ENCODE assay signal across 10 cellular contexts in genomic region chr4:108029321-108029720, GRCh38. TPM values are rescaled to one million over a fixed set of nuclear protein-coding genes. Genes with fewer than 3 reads are reported as not detected.
DNase-seq lines count a peak whose midpoint lies in the region; ATAC-seq and TF ChIP-seq lines count a peak whose summit lies in the region.
"Had no signal": no experiment of that assay in that cellular context is flagged by ENCODE, and none has a peak within 500 bp of the region (broad histone marks: within the 10 kb centered on the region; RNA-seq: fewer than 3 reads in every experiment).

No MANE protein-coding gene starts in this region.

- no peaks in the 10 kb centered on the region for H3K9me3 Mint-ChIP-seq in CD8-positive, alpha-beta memory T cell
- peaks cover 4% of the 10 kb centered on the region for H3K9me3 Mint-ChIP-seq in activated naive CD4-positive, alpha-beta T cell treated with anti-CD3 and anti-CD28 coated beads, Interleukin-2, amount 10 ng/mL, durations not matched to agents 7 days and 5 days

- H3K4me2 ChIP-seq in SK-N-SH, result no peak overlapping the region

- no peaks in the 10 kb centered on the region for H3K79me2 ChIP-seq in SK-N-SH (ENCODE audit: insufficient read depth)

- H3K4me3 ChIP-seq in CD8-positive, alpha-beta memory T cell (ENCODE audit: low read length), result no peak overlapping the region
- no peak overlapping the region for H3K4me3 ChIP-seq in SK-N-SH (ENCODE audit: low read depth in 2 of 2, low read length in 1 of 2)

- H3K4me1 Mint-ChIP-seq in CD8-positive, alpha-beta memory T cell, result peaks cover 20 to 27% (median 22%) of the 10 kb centered on the region in 3 donors
- peaks cover 67% of the 10 kb centered on the region for H3K4me1 Mint-ChIP-seq in activated naive CD4-positive, alpha-beta T cell treated with anti-CD3 and anti-CD28 coated beads, Interleukin-2, amount 10 ng/mL, durations not matched to agents 7 days and 5 days

- TF ChIP-seq RAD21 in SK-N-SH (IDR thresholded peaks at IDR 0.05; ENCODE audit: low read length), result no peak

- 93% methylated on average over 5 of the region's 5 CpGs for WGBS in SK-N-SH (ENCODE audit: low lambda C conversion rate)

- no peaks in the 10 kb centered on the region for H3K27me3 ChIP-seq in CD8-positive, alpha-beta memory T cell (ENCODE audit: insufficient read depth, low read length, poor library complexity, severe bottlenecking)
- no peaks in the 10 kb centered on the region for H3K27me3 ChIP-seq in SK-N-SH (ENCODE audit: insufficient read depth)

- peak in 1 of 5 donors; percentile 64 for DNase-seq in CD8-positive, alpha-beta memory T cell
- DNase-seq in activated naive CD4-positive, alpha-beta T cell treated with anti-CD3 and anti-CD28 coated beads, Interleukin-2, amount 10 ng/mL, durations not matched to agents 7 days and 5 days, result peak; percentile 68
- peak; percentile 46 to 50 for DNase-seq in stimulated activated CD4-positive, alpha-beta T cell treated with anti-CD3 and anti-CD28 coated beads, Interleukin-1b, Interleukin-23, amount 100 ng/mL, for 4 hours (ENCODE audit: low read depth in 2 of 2)
- DNase-seq in SK-N-SH, result no peak
- no peak for DNase-seq in SHP77 treated with DMSO at 0.1 percent for 48 hours (lab: John Stamatoyannopoulos, UW)
- DNase-seq in C1 segment of cervical spinal cord (lab: John Stamatoyannopoulos, UW), result no peak
- DNase-seq: amygdala, NCI-H2227 treated with DMSO at 0.1 percent for 48 hours had no signal

- H4K20me1 ChIP-seq in SK-N-SH (ENCODE audit: insufficient read depth), result no peaks in the 10 kb centered on the region

- ATAC-seq in activated CD4-positive, CD25-positive, alpha-beta regulatory T cell treated with anti-CD3 and anti-CD28 coated beads, Interleukin-2, amount 50 U/mL, for 24 hours, result peak; percentile 15
- no peak for ATAC-seq in GM18873 (IDR thresholded peaks at IDR 0.05; ENCODE audit: low FRiP score, unreplicated experiment)

- H3F3A ChIP-seq in SK-N-SH (replicated peaks; ENCODE audit: insufficient read depth), result no peaks in the 10 kb centered on the region

- H3K9me3 ChIP-seq in CD8-positive, alpha-beta memory T cell (ENCODE audit: low read length), result no peaks in the 10 kb centered on the region
- H3K9me3 ChIP-seq in SK-N-SH, result no peaks in the 10 kb centered on the region

- TF ChIP-seq EP300 in SK-N-SH (IDR thresholded peaks at IDR 0.05; ENCODE audit: borderline replicate concordance in 1 of 2, low read depth in 1 of 2, low read length in 1 of 2), result no peak

- H3K36me3 ChIP-seq in CD8-positive, alpha-beta memory T cell (ENCODE audit: insufficient read depth, low read length), result peaks cover 5% of the 10 kb centered on the region
- H3K36me3 ChIP-seq in SK-N-SH (replicated peaks in 1 of 2; ENCODE audit: control insufficient read depth in 1 of 2, insufficient read depth in 2 of 2, low read length in 1 of 2), result peaks cover 0 to 21% of the 10 kb centered on the region in 2 experiments

- H3K9ac ChIP-seq in SK-N-SH, result no peak overlapping the region

- POLR2A ChIA-PET in CD8-positive, alpha-beta memory T cell (lab: Charles Lee), result interaction anchor here (0.6 kb wide), 1 partner anchor 514 kb away, joined by 3 read pairs; no protein-coding TSS in a partner anchor
- POLR2A ChIA-PET in SK-N-SH (lab: Yijun Ruan, JAX), result no interaction called here

- peak overlapping the region in 2 of 7 donors; percentile 44 to 53 for H3K4me3 Mint-ChIP-seq in CD8-positive, alpha-beta memory T cell
- H3K4me3 Mint-ChIP-seq in activated naive CD4-positive, alpha-beta T cell treated with anti-CD3 and anti-CD28 coated beads, Interleukin-2, amount 10 ng/mL, durations not matched to agents 7 days and 5 days, result peak overlapping the region; percentile 6

- CTCF ChIA-PET in CD8-positive, alpha-beta memory T cell (lab: Charles Lee), result interaction anchor here (1.1 to 4.7 kb wide), 5 partner anchors 10 to 543 kb away, joined by 3 to 39 read pairs (median 4); no protein-coding TSS in a partner anchor
- CTCF ChIA-PET in activated naive CD4-positive, alpha-beta T cell treated with anti-CD3 and anti-CD28 coated beads, Interleukin-2, amount 10 ng/mL, durations not matched to agents 7 days and 5 days (lab: Charles Lee), result interaction anchor here (1.0 to 5.5 kb wide), 19 partner anchors 9 to 553 kb away, joined by 3 to 55 read pairs (median 8); no protein-coding TSS in a partner anchor
- CTCF ChIA-PET in SK-N-SH (lab: Yijun Ruan, JAX), result interaction anchor here (0.9 to 10.9 kb wide), 5 partner anchors 10 to 548 kb away, joined by 5 to 89 read pairs (median 17); no protein-coding TSS in a partner anchor

- H2AFZ ChIP-seq in SK-N-SH (ENCODE audit: low read depth), result no peak overlapping the region

- H3K36me3 Mint-ChIP-seq in CD8-positive, alpha-beta memory T cell, result peaks cover 4 to 71% (median 36%) of the 10 kb centered on the region in 3 donors
- H3K36me3 Mint-ChIP-seq in activated naive CD4-positive, alpha-beta T cell treated with anti-CD3 and anti-CD28 coated beads, Interleukin-2, amount 10 ng/mL, durations not matched to agents 7 days and 5 days, result peaks cover 58% of the 10 kb centered on the region

- no peaks in the 10 kb centered on the region for H3K9me2 ChIP-seq in SK-N-SH

- H3K27ac Mint-ChIP-seq in CD8-positive, alpha-beta memory T cell, result peak overlapping the region in 5 of 8 donors; percentile 20 to 90 (median 79)
- peak overlapping the region; percentile 83 for H3K27ac Mint-ChIP-seq in activated naive CD4-positive, alpha-beta T cell treated with anti-CD3 and anti-CD28 coated beads, Interleukin-2, amount 10 ng/mL, durations not matched to agents 7 days and 5 days

- no peak for TF ChIP-seq CTCF in SK-N-SH (IDR thresholded peaks at IDR 0.05)

- no peak overlapping the region for H3K27ac ChIP-seq in CD8-positive, alpha-beta memory T cell (ENCODE audit: low read depth, low read length)
- H3K27ac ChIP-seq in SK-N-SH (ENCODE audit: low read depth in 2 of 2, low read length in 1 of 2), result no peak overlapping the region

- no peaks in the 10 kb centered on the region for H3K27me3 Mint-ChIP-seq in CD8-positive, alpha-beta memory T cell
- no peaks in the 10 kb centered on the region for H3K27me3 Mint-ChIP-seq in activated naive CD4-positive, alpha-beta T cell treated with anti-CD3 and anti-CD28 coated beads, Interleukin-2, amount 10 ng/mL, durations not matched to agents 7 days and 5 days

- peaks cover 38% of the 10 kb centered on the region for H3K4me1 ChIP-seq in CD8-positive, alpha-beta memory T cell (ENCODE audit: insufficient read depth, low read length)
- peaks cover 0 to 6% of the 10 kb centered on the region in 2 experiments; a peak in 1 of 4 replicates for H3K4me1 ChIP-seq in SK-N-SH (ENCODE audit: control insufficient read depth in 1 of 2, insufficient read depth in 2 of 2, low read depth in 1 of 2, low read length in 1 of 2)

TF ChIP-seq in SK-N-SH, 30 proteins besides CTCF, POLR2A, EP300 and RAD21 (continues in another document):
- TF ChIP-seq TCF12 (IDR thresholded peaks at IDR 0.05), result no peak
- TF ChIP-seq NFIC (IDR thresholded peaks at IDR 0.05; ENCODE audit: borderline replicate concordance), result no peak
- no peak for TF ChIP-seq JUND (IDR thresholded peaks at IDR 0.05)
- TF ChIP-seq RXRA (IDR thresholded peaks at IDR 0.05; ENCODE audit: borderline replicate concordance, low read depth), result no peak
- no peak for TF ChIP-seq EZH2phosphoT487 (IDR thresholded peaks at IDR 0.05; ENCODE audit: borderline replicate concordance, low read depth)
- TF ChIP-seq USF2 (IDR thresholded peaks at IDR 0.05; ENCODE audit: borderline replicate concordance, low read depth, low read length), result no peak
- no peak for TF ChIP-seq YY1 (IDR thresholded peaks at IDR 0.05; ENCODE audit: low read depth)
- no peak for TF ChIP-seq SIN3A (IDR thresholded peaks at IDR 0.05; ENCODE audit: borderline replicate concordance, low read depth, low read length)
- no peak for TF ChIP-seq NRF1 (IDR thresholded peaks at IDR 0.05; ENCODE audit: low read depth, low read length)
- TF ChIP-seq SMC3 (IDR thresholded peaks at IDR 0.05; ENCODE audit: low read depth, low read length), result no peak
- TF ChIP-seq TAF1 (IDR thresholded peaks at IDR 0.05; ENCODE audit: borderline replicate concordance, low read depth, low read length), result no peak
- TF ChIP-seq FOXJ3 (CRISPR knock-in tag; IDR thresholded peaks at IDR 0.05), result no peak
- TF ChIP-seq RFX5 (IDR thresholded peaks at IDR 0.05; ENCODE audit: low read length), result no peak
- no peak for TF ChIP-seq ELF1 (IDR thresholded peaks at IDR 0.05)
- TF ChIP-seq ZBTB33 (IDR thresholded peaks at IDR 0.05; ENCODE audit: borderline replicate concordance, low read depth), result no peak

RNA-seq across cellular contexts. Expression of gene HADH, which starts 39.6 kb away (rescaled TPM):
- 10 to 100 TPM; 38.5 to 40.9 TPM for total RNA-seq in CD8-positive, alpha-beta memory T cell
- polyA plus RNA-seq in CD8-positive, alpha-beta memory T cell, result 33.6 TPM
- 19.4 and 20.3 TPM in 2 replicates for polyA plus RNA-seq in SK-N-SH (2012; rRNA removed)
- polyA plus RNA-seq in SK-N-SH (2012; cell fraction: cytosol; rRNA removed), result 17.9 and 22.0 TPM in 2 replicates
- polyA plus RNA-seq in SK-N-SH (2012; cell fraction: nucleus; rRNA removed), result 17.5 and 25.5 TPM in 2 replicates

Comparison
In these comparisons a context has a peak if more than half of its experiments do, and no peak if none do; other contexts are left out.
1. DNase-seq: peak in activated naive CD4-positive, alpha-beta T cell treated with anti-CD3 and anti-CD28 coated beads, Interleukin-2, amount 10 ng/mL, durations not matched to agents 7 days and 5 days (single experiment) and stimulated activated CD4-positive, alpha-beta T cell treated with anti-CD3 and anti-CD28 coated beads, Interleukin-1b, Interleukin-23, amount 100 ng/mL, for 4 hours (2 of 2); none in SK-N-SH (single experiment), SHP77 treated with DMSO at 0.1 percent for 48 hours (single experiment) and C1 segment of cervical spinal cord (0 of 14).